Comparison of ENCODE assay signal across 2 cellular contexts in genomic region chr17:30297715-30298114, GRCh38.
A peak's percentile ranks its signal among the peaks of the same experiment; 100 is the strongest.
TF ChIP-seq lines count a peak whose summit lies in the region.

No MANE protein-coding gene starts in this region.

TF ChIP-seq in H1, 55 proteins besides CTCF, POLR2A, EP300 and RAD21 (continues in another document):
- no peak for TF ChIP-seq CHD1 (IDR thresholded peaks at IDR 0.05; ENCODE audit: low read depth, low read length)
- TF ChIP-seq ZNF274 (IDR thresholded peaks at IDR 0.05; ENCODE audit: borderline replicate concordance, extremely low read depth, low read length): no peak
- no peak for TF ChIP-seq CHD7 (IDR thresholded peaks at IDR 0.05; ENCODE audit: insufficient replicate concordance, low read length)
- no peak for TF ChIP-seq RXRA (IDR thresholded peaks at IDR 0.05; ENCODE audit: insufficient read depth, low read depth, low read length)
- no peak for TF ChIP-seq ATF2 (IDR thresholded peaks at IDR 0.05; ENCODE audit: low read length)
- no peak for TF ChIP-seq MAX (IDR thresholded peaks at IDR 0.05)
- TF ChIP-seq KDM1A (IDR thresholded peaks at IDR 0.05; ENCODE audit: borderline replicate concordance, low read length): no peak
- TF ChIP-seq ATF3 (IDR thresholded peaks at IDR 0.05; ENCODE audit: insufficient read depth, low read depth, low read length): no peak
- TF ChIP-seq HDAC2 (IDR thresholded peaks at IDR 0.05; ENCODE audit: borderline replicate concordance in 1 of 2, low read depth in 2 of 2, low read length in 2 of 2): no peak
- no peak for TF ChIP-seq SRF (IDR thresholded peaks at IDR 0.05; ENCODE audit: low read depth, low read length)
- TF ChIP-seq EZH2 (IDR thresholded peaks at IDR 0.05; ENCODE audit: low read depth, low read length, severe bottlenecking): no peak
- no peak for TF ChIP-seq BACH1 (IDR thresholded peaks at IDR 0.05; ENCODE audit: low read length)
- no peak for TF ChIP-seq ASH2L (IDR thresholded peaks at IDR 0.05; ENCODE audit: low read length)
- TF ChIP-seq YY1 (IDR thresholded peaks at IDR 0.05; ENCODE audit: low read depth, low read length): no peak

TF ChIP-seq in HepG2, 621 proteins besides CTCF, POLR2A, EP300 and RAD21:
- TF ChIP-seq ZNF7 (CRISPR knock-in tag; IDR thresholded peaks at IDR 0.05) (peak; percentile 83), ARNT (IDR thresholded peaks at IDR 0.05) (no peak)
TF ChIP-seq in HepG2: peak in this region for 1.
